In the genomic region with DNA sequence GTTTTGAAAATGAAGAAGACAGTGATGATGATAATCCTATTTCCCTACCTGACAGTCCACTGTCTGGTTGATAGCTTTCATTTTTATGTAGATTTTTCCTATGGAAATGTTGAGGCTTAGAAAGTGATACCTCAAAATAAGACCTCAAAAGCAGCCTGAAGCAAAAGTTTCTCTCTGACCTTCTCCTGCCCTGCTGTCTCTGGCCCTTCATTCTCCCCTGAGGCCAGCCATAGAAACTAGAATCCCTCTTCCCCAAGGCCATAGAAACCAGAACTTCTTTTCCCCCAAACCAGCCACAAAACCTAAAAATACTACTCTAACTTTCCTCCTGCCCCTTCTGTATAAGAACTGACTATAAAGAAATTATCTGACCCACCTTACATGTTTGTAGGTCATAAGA, we compare ENCODE assay signal across 28 cellular contexts. TPM values are rescaled to one million over a fixed set of nuclear protein-coding genes. Genes with fewer than 3 reads are reported as not detected.
DNase-seq lines count a peak whose midpoint lies in the region; ATAC-seq and TF ChIP-seq lines count a peak whose summit lies in the region.
"Had no signal": no experiment of that assay in that cellular context is flagged by ENCODE, and none has a peak within 500 bp of the region (broad histone marks: within the 10 kb centered on the region; RNA-seq: fewer than 3 reads in every experiment).

No MANE protein-coding gene starts in this region.

- CTCF ChIA-PET in CD8-positive, alpha-beta memory T cell (lab: Charles Lee): no interaction called here

- no peak overlapping the region for H3K27ac ChIP-seq in CD8-positive, alpha-beta memory T cell (ENCODE audit: low read depth, low read length)
- H3K27ac ChIP-seq in mesenchymal stem cell (ENCODE audit: low read length, poor library complexity, severe bottlenecking): no peak overlapping the region
- H3K27ac ChIP-seq: brain microvascular endothelial cell, C4-2B, SK-N-MC, upper lobe of left lung had no signal

- H3K4me2 ChIP-seq in mesenchymal stem cell (ENCODE audit: low read length, poor library complexity, severe bottlenecking): no peak overlapping the region

- no peak overlapping the region for H3K18ac ChIP-seq in mesenchymal stem cell (ENCODE audit: low read depth in 1 of 2, low read length in 2 of 2)

- no peaks in the 10 kb centered on the region for H3K4me1 Mint-ChIP-seq in CD8-positive, alpha-beta memory T cell
- H3K4me1 Mint-ChIP-seq in T-helper 17 cell (peaks cover 4% of the 10 kb centered on the region), nephron progenitor cell (no peaks in the 10 kb centered on the region)
- H3K4me1 Mint-ChIP-seq: natural killer cell had no signal

- ATAC-seq in GM21528 (IDR thresholded peaks at IDR 0.05; ENCODE audit: low FRiP score, unreplicated experiment): peak; percentile 45
- ATAC-seq in T-helper 17 cell: no peak
- ATAC-seq in HG02588 (IDR thresholded peaks at IDR 0.05; ENCODE audit: unreplicated experiment): no peak
- ATAC-seq: left ventricle myocardium superior, natural killer cell had no signal

- no peaks in the 10 kb centered on the region for H3K27me3 ChIP-seq in CD8-positive, alpha-beta memory T cell (ENCODE audit: insufficient read depth, low read length, poor library complexity, severe bottlenecking)
- H3K27me3 ChIP-seq in mesenchymal stem cell (ENCODE audit: control insufficient read depth in 1 of 2, insufficient read depth in 1 of 2, low read length in 2 of 2): peaks cover 0 to 8% of the 10 kb centered on the region in 2 experiments
- H3K27me3 ChIP-seq: brain microvascular endothelial cell, upper lobe of left lung had no signal

- H3K14ac ChIP-seq in mesenchymal stem cell (ENCODE audit: low read length in 2 of 2): no peak overlapping the region

- no peak overlapping the region for H3K4me3 Mint-ChIP-seq in CD8-positive, alpha-beta memory T cell
- H3K4me3 Mint-ChIP-seq in T-helper 17 cell (no peak overlapping the region), nephron progenitor cell (no peak overlapping the region)
- H3K4me3 Mint-ChIP-seq: activated T-cell treated with anti-CD3 and anti-CD28 coated beads, Interleukin-2, amount 50 U/mL, for 24 hours; natural killer cell had no signal

- H3K36me3 Mint-ChIP-seq in CD8-positive, alpha-beta memory T cell: no peaks in the 10 kb centered on the region
- no peaks in the 10 kb centered on the region for H3K36me3 Mint-ChIP-seq in T-helper 17 cell (ENCODE audit: low read depth)
- no peaks in the 10 kb centered on the region for H3K36me3 Mint-ChIP-seq in nephron progenitor cell (ENCODE audit: low read depth)
- H3K36me3 Mint-ChIP-seq: natural killer cell had no signal

- POLR2A ChIA-PET in CD8-positive, alpha-beta memory T cell (lab: Charles Lee): no interaction called here

- no peaks in the 10 kb centered on the region for H3K4me1 ChIP-seq in CD8-positive, alpha-beta memory T cell (ENCODE audit: insufficient read depth, low read length)
- no peaks in the 10 kb centered on the region for H3K4me1 ChIP-seq in mesenchymal stem cell (ENCODE audit: control insufficient read depth, insufficient read depth, low read depth, low read length)
- H3K4me1 ChIP-seq: upper lobe of left lung had no signal

- no peak overlapping the region for H4K91ac ChIP-seq in mesenchymal stem cell (ENCODE audit: low read length)

- H3K4me3 ChIP-seq in CD8-positive, alpha-beta memory T cell (ENCODE audit: low read length): no peak overlapping the region
- no peak overlapping the region for H3K4me3 ChIP-seq in mesenchymal stem cell (ENCODE audit: insufficient read depth in 1 of 2, low read depth in 1 of 2, low read length in 2 of 2)
- H3K4me3 ChIP-seq: SK-N-MC, upper lobe of left lung had no signal

- H2BK120ac ChIP-seq in mesenchymal stem cell (ENCODE audit: low read depth, low read length): no peak overlapping the region

- H3K79me1 ChIP-seq in mesenchymal stem cell (replicated peaks; ENCODE audit: low read length, poor library complexity, severe bottlenecking): no peaks in the 10 kb centered on the region

- no peak for DNase-seq in CD8-positive, alpha-beta memory T cell
- DNase-seq in T-helper 17 cell: no peak
- DNase-seq in nephron progenitor cell: no peak
- DNase-seq in mesenchymal stem cell: no peak
- DNase-seq in NCI-H2227 (lab: John Stamatoyannopoulos, UW; ENCODE audit: unreplicated experiment): no peak
- DNase-seq: activated CD4-positive, alpha-beta T cell treated with anti-CD3 and anti-CD28 coated beads for 4 hours; activated naive CD4-positive, alpha-beta T cell treated with Interleukin-2 at 50 U/mL for 16 hours; activated T-cell treated with anti-CD3 and anti-CD28 coated beads, Interleukin-2, amount 50 U/mL, for 24 hours; amniotic stem cell; brain microvascular endothelial cell; DND-41; glutamatergic neuron; left ventricle myocardium superior; midbrain; natural killer cell; NCI-H1417 treated with DMSO at 0.1 percent for 48 hours; NCI-H446; NCI-H774; OCI-M1; T-helper 2 cell; upper lobe of left lung had no signal

- peaks cover 0 to 6% of the 10 kb centered on the region in 2 donors for H3K27me3 Mint-ChIP-seq in CD8-positive, alpha-beta memory T cell
- H3K27me3 Mint-ChIP-seq in T-helper 17 cell: no peaks in the 10 kb centered on the region
- H3K27me3 Mint-ChIP-seq in nephron progenitor cell (ENCODE audit: low read depth, poor library complexity): peaks cover 14% of the 10 kb centered on the region
- H3K27me3 Mint-ChIP-seq: activated T-cell treated with anti-CD3 and anti-CD28 coated beads, Interleukin-2, amount 50 U/mL, for 24 hours had no signal

- no peak overlapping the region for H3K9ac ChIP-seq in mesenchymal stem cell (ENCODE audit: low read length)

- no peak overlapping the region for H2BK15ac ChIP-seq in mesenchymal stem cell (ENCODE audit: low read depth, poor library complexity, severe bottlenecking)

- no peak overlapping the region for H2AK5ac ChIP-seq in mesenchymal stem cell (ENCODE audit: low read length, severe bottlenecking)

- no peak overlapping the region for H3K4ac ChIP-seq in mesenchymal stem cell (ENCODE audit: low read depth in 1 of 2, low read length in 2 of 2)

- H3K9me3 ChIP-seq in CD8-positive, alpha-beta memory T cell (ENCODE audit: low read length): no peaks in the 10 kb centered on the region
- H3K9me3 ChIP-seq in T-helper 17 cell (ENCODE audit: control insufficient read depth, low read length, poor library complexity, severe bottlenecking) (no peaks in the 10 kb centered on the region), mesenchymal stem cell (ENCODE audit: control insufficient read depth, low read length) (no peaks in the 10 kb centered on the region)
- H3K9me3 ChIP-seq: upper lobe of left lung had no signal

- no peak for TF ChIP-seq CTCF in nephron progenitor cell (IDR thresholded peaks at IDR 0.05)

- no peak overlapping the region for H2AFZ ChIP-seq in mesenchymal stem cell (ENCODE audit: low read depth, low read length)

- H4K8ac ChIP-seq in mesenchymal stem cell (ENCODE audit: low read length): no peak overlapping the region

- no peaks in the 10 kb centered on the region for H3K36me3 ChIP-seq in CD8-positive, alpha-beta memory T cell (ENCODE audit: insufficient read depth, low read length)
- no peaks in the 10 kb centered on the region for H3K36me3 ChIP-seq in mesenchymal stem cell (ENCODE audit: control insufficient read depth in 1 of 2, insufficient read depth in 2 of 2, low read depth in 1 of 2, low read length in 2 of 2)
- H3K36me3 ChIP-seq: brain microvascular endothelial cell, upper lobe of left lung had no signal

- no peak overlapping the region for H2BK5ac ChIP-seq in mesenchymal stem cell (ENCODE audit: low read depth, low read length, poor library complexity, severe bottlenecking)

- no peaks in the 10 kb centered on the region for H3K9me3 Mint-ChIP-seq in CD8-positive, alpha-beta memory T cell
- no peaks in the 10 kb centered on the region for H3K9me3 Mint-ChIP-seq in nephron progenitor cell
- H3K9me3 Mint-ChIP-seq: activated T-cell treated with anti-CD3 and anti-CD28 coated beads, Interleukin-2, amount 50 U/mL, for 24 hours; natural killer cell had no signal

- H2BK12ac ChIP-seq in mesenchymal stem cell (ENCODE audit: low read length in 2 of 2): no peak overlapping the region

- H3K27ac Mint-ChIP-seq in CD8-positive, alpha-beta memory T cell: peak overlapping the region in 5 of 8 donors; percentile 1 to 45 (median 32)
- H3K27ac Mint-ChIP-seq in T-helper 17 cell: peak overlapping the region; percentile 59
- H3K27ac Mint-ChIP-seq in nephron progenitor cell: peak overlapping the region; percentile 17
- H3K27ac Mint-ChIP-seq: activated T-cell treated with anti-CD3 and anti-CD28 coated beads, Interleukin-2, amount 50 U/mL, for 24 hours; natural killer cell had no signal

- H3K23ac ChIP-seq in mesenchymal stem cell (ENCODE audit: low read length in 2 of 2): no peak overlapping the region

RNA-seq across cellular contexts. Expression of a gene that starts 52.6 kb away (rescaled TPM):
- total RNA-seq in CD8-positive, alpha-beta memory T cell: not detected
- not detected for polyA plus RNA-seq in CD8-positive, alpha-beta memory T cell
- total RNA-seq in T-helper 17 cell: under 1 TPM in 1 of 2 donors, not detected in 1; 0.22 TPM
- 0.03 TPM for polyA plus RNA-seq in mesenchymal stem cell (2013, experiment 1 of 2)
- polyA plus RNA-seq in mesenchymal stem cell (2013, experiment 2 of 2): not detected
- total RNA-seq: cerebellum, left ventricle myocardium superior had no signal
- polyA plus RNA-seq: AG04450, keratinocyte had no signal
